ENCODE assay signal across 6 cellular contexts in the genomic region with DNA sequence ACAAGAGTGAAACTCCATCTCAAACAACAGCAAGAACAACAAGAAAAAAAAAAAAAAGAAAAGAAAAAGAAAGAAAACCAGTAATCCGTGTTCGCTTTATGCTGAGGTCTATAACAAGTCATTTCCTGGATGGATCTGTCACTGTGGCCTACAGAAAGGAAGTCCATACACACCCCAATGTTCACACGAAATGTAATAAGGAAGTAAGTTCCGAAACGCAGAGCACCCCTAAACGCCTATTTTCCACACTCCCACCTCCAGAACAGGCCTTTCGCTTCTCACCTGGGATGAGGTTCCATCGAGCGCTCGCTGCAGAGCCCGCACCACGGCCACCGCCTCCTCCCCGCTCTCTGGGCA. TPM values are rescaled to one million over a fixed set of nuclear protein-coding genes. Genes with fewer than 3 reads are reported as not detected.
DNase-seq lines count a peak whose midpoint lies in the region; ATAC-seq and TF ChIP-seq lines count a peak whose summit lies in the region.

No MANE protein-coding gene starts in this region.

- H3K36me3 Mint-ChIP-seq in glutamatergic neuron (ENCODE audit: unreplicated experiment) = peaks cover 5% of the 10 kb centered on the region

- H3K4me2 ChIP-seq in PC-9 = peak overlapping the region; percentile 100

- DNase-seq in PC-9 (no peak), glutamatergic neuron (no peak), tibial nerve (ENCODE audit: low spot score in 2 of 2) (no peak), NCI-H187 (lab: John Stamatoyannopoulos, UW) (no peak)

- H3K27ac ChIP-seq in PC-9 = no peak overlapping the region
- H3K27ac ChIP-seq in tibial nerve = peak overlapping the region; percentile 80 to 96 (median 94)

- H3K36me3 ChIP-seq in PC-9 (ENCODE audit: low read depth) = peaks cover 13% of the 10 kb centered on the region
- H3K36me3 ChIP-seq in tibial nerve = peaks cover 0 to 43% (median 12%) of the 10 kb centered on the region in 3 donors

- no TSS peak for BruUV-seq in PC-9 (replicated peaks; lab: Mats Ljungman, UMichigan)

- peaks cover 14% of the 10 kb centered on the region for H4K20me1 ChIP-seq in PC-9 (ENCODE audit: insufficient read depth)

- CTCF ChIA-PET in PC-9 (lab: Charles Lee) = interaction anchor here (0.7 kb wide), 1 partner anchor 57 kb away, joined by 14 read pairs; no protein-coding TSS in a partner anchor

- no peak overlapping the region for H3K27ac Mint-ChIP-seq in glutamatergic neuron (ENCODE audit: unreplicated experiment)

- H3K79me2 ChIP-seq in PC-9 (ENCODE audit: low read depth) = peaks cover 57% of the 10 kb centered on the region

- TF ChIP-seq POLR2A in tibial nerve (IDR thresholded peaks at IDR 0.05) = no peak

- intact Hi-C loops in PC-9 (cut with micrococcal nuclease; ENCODE audit: unreplicated experiment) = no loop called here

- H3K9me3 ChIP-seq in PC-9 (ENCODE audit: insufficient read depth, low read depth) (peaks cover 7% of the 10 kb centered on the region), tibial nerve (peaks cover 0 to 9% (median under 1%) of the 10 kb centered on the region in 4 donors)

- TF ChIP-seq EP300 in tibial nerve (IDR thresholded peaks at IDR 0.05) = no peak

- TF ChIP-seq CTCF in PC-9 (conservative IDR thresholded peaks at IDR 0.05) (no peak), glutamatergic neuron (IDR thresholded peaks at IDR 0.05; ENCODE audit: partially characterized antibody, unreplicated experiment) (no peak), tibial nerve (IDR thresholded peaks at IDR 0.05) (no peak)

- H3K9me3 Mint-ChIP-seq in glutamatergic neuron (ENCODE audit: unreplicated experiment) = no peaks in the 10 kb centered on the region

- H3K4me3 Mint-ChIP-seq in glutamatergic neuron (ENCODE audit: unreplicated experiment) = peak overlapping the region; percentile 100

- H3K4me1 ChIP-seq in PC-9 (replicated peaks; ENCODE audit: insufficient read depth) (peaks cover 19% of the 10 kb centered on the region), tibial nerve (peaks cover 0 to 36% (median 26%) of the 10 kb centered on the region in 4 donors)

- POLR2A ChIA-PET in PC-9 (lab: Charles Lee; ENCODE audit: unreplicated experiment) = interaction anchor here (0.5 to 0.6 kb wide), 2 partner anchors 209 to 340 kb away, joined by 3 read pairs; no protein-coding TSS in a partner anchor

- 0 out of 2 replicates have a peak, but pooled peaks cover 13% of the 10 kb centered on the region for H3F3A ChIP-seq in PC-9 (ENCODE audit: insufficient read depth, low read depth)

- peak overlapping the region; percentile 96 for H2AFZ ChIP-seq in PC-9

- WGBS in tibial nerve, 2 donors = 0 to 1% methylated on average over 12 to 14 of the region's 14 CpGs

- ATAC-seq in GM21526 (IDR thresholded peaks at IDR 0.05; ENCODE audit: low FRiP score, unreplicated experiment) (peak; percentile 12), GM21786 (IDR thresholded peaks at IDR 0.05; ENCODE audit: unreplicated experiment) (no peak)

- no peaks in the 10 kb centered on the region for H3K9me2 ChIP-seq in PC-9 (ENCODE audit: insufficient read depth)

- H3K27me3 Mint-ChIP-seq in glutamatergic neuron (ENCODE audit: unreplicated experiment) = peaks cover 6% of the 10 kb centered on the region

- H3K4me1 Mint-ChIP-seq in glutamatergic neuron (ENCODE audit: low read depth, unreplicated experiment) = peaks cover 13% of the 10 kb centered on the region

- peak overlapping the region; percentile 76 for H3K4me3 ChIP-seq in PC-9
- H3K4me3 ChIP-seq in tibial nerve = peak overlapping the region; percentile 57 to 87 (median 84)

- H3K27me3 ChIP-seq in PC-9 (ENCODE audit: insufficient read depth, low read depth) = no peaks in the 10 kb centered on the region
- no peaks in the 10 kb centered on the region for H3K27me3 ChIP-seq in tibial nerve

RNA-seq across cellular contexts. Expression of gene ZNF394, which starts 0.7 kb away (rescaled TPM):
- 21.1 and 34.1 TPM in 2 replicates for total RNA-seq in PC-9 (2021)
- total RNA-seq in glutamatergic neuron (ENCODE audit: unreplicated experiment) = 19.9 TPM
- 10 to 100 TPM; 36.9 to 47.3 (median 44.5) TPM for total RNA-seq in tibial nerve

RNA-seq across cellular contexts. Expression of gene ZKSCAN5, which starts 5.1 kb away (rescaled TPM):
- total RNA-seq in PC-9 (2021) (10.0 and 13.2 TPM in 2 replicates), glutamatergic neuron (ENCODE audit: unreplicated experiment) (18.7 TPM), tibial nerve (10 to 100 TPM in 2 of 4 donors, 1 to 10 TPM in 2; 9.0 to 11.7 (median 9.9) TPM)

RNA-seq across cellular contexts. Expression of gene ZNF789, which starts 26.6 kb away (rescaled TPM):
- 30.8 and 38.8 TPM in 2 replicates for total RNA-seq in PC-9 (2021)
- total RNA-seq in glutamatergic neuron (ENCODE audit: unreplicated experiment) = 19.5 TPM
- 10 to 100 TPM in 3 of 4 donors, 1 to 10 TPM in 1; 7.4 to 16.5 (median 12.1) TPM for total RNA-seq in tibial nerve

RNA-seq across cellular contexts. Expression of gene ATP5MF, which starts 33.4 kb away (rescaled TPM):
- 251 and 660 TPM in 2 replicates for total RNA-seq in PC-9 (2021)
- 291 TPM for total RNA-seq in glutamatergic neuron (ENCODE audit: unreplicated experiment)
- total RNA-seq in tibial nerve = 100 to 1,000 TPM; 127 to 656 (median 375) TPM

RNA-seq across cellular contexts. Expression of gene FAM200A, which starts 52.6 kb away (rescaled TPM):
- total RNA-seq in PC-9 (2021) (6.9 and 7.1 TPM in 2 replicates), glutamatergic neuron (ENCODE audit: unreplicated experiment) (8.1 TPM), tibial nerve (1 to 10 TPM; 4.8 to 8.8 (median 5.6) TPM)
